ENCODE assay signal across 27 cellular contexts in genomic region chr13:61142506-61142905, GRCh38.
A peak's percentile ranks its signal among the peaks of the same experiment; 100 is the strongest.
DNase-seq lines count a peak whose midpoint lies in the region; ATAC-seq and TF ChIP-seq lines count a peak whose summit lies in the region.
"Had no signal": no experiment of that assay in that cellular context is flagged by ENCODE, and none has a peak within 500 bp of the region (broad histone marks: within the 10 kb centered on the region; RNA-seq: fewer than 3 reads in every experiment).

No MANE protein-coding gene starts in this region.

- H3K9ac ChIP-seq in mesendoderm (ENCODE audit: low read length) = no peak overlapping the region

- H3K4me1 ChIP-seq in mesendoderm (ENCODE audit: control insufficient read depth, low read depth, low read length) (no peaks in the 10 kb centered on the region), suprapubic skin (no peaks in the 10 kb centered on the region), ascending aorta (peaks cover 0 to 2% of the 10 kb centered on the region in 2 donors)
- H3K4me1 ChIP-seq: A549, esophagus squamous epithelium, right atrium auricular region had no signal

- H3K79me2 ChIP-seq in mesendoderm (ENCODE audit: control insufficient read depth, insufficient read depth, low read length) = no peaks in the 10 kb centered on the region
- H3K79me2 ChIP-seq: hepatocyte had no signal

- intact Hi-C loops in ascending aorta (cut with DNase I) = no loop called here

- no peak for TF ChIP-seq CTCF in suprapubic skin (IDR thresholded peaks at IDR 0.05)
- no peak for TF ChIP-seq CTCF in ascending aorta (IDR thresholded peaks at IDR 0.05)

- H2BK120ac ChIP-seq in mesendoderm (ENCODE audit: low read depth, low read length) = no peak overlapping the region

- no peak overlapping the region for H3K18ac ChIP-seq in mesendoderm (ENCODE audit: low read length)

- no peak overlapping the region for H3K4ac ChIP-seq in mesendoderm (ENCODE audit: low read depth, low read length)

- H3K36me3 ChIP-seq in mesendoderm (ENCODE audit: control insufficient read depth, insufficient read depth, low read length) (no peaks in the 10 kb centered on the region), suprapubic skin (no peaks in the 10 kb centered on the region), ascending aorta (no peaks in the 10 kb centered on the region)
- H3K36me3 ChIP-seq: esophagus squamous epithelium, right atrium auricular region, thoracic aorta had no signal

- H2AK5ac ChIP-seq in mesendoderm (ENCODE audit: low read length) = no peak overlapping the region

- no peak for ATAC-seq in GM19395 (IDR thresholded peaks at IDR 0.05; ENCODE audit: unreplicated experiment)
- ATAC-seq: A549; activated naive CD4-positive, alpha-beta T cell treated with anti-CD3 and anti-CD28 coated beads, Interleukin-2, amount 50 U/mL, for 72 hours; effector memory CD8-positive, alpha-beta T cell; left colon; stimulated activated naive CD8-positive, alpha-beta T cell treated with anti-CD3 and anti-CD28 coated beads, Interleukin-15, Interleukin-2, amounts not matched to agents 100 U/mL and 50 U/mL, for 24 hours had no signal

- no peak overlapping the region for H3K56ac ChIP-seq in mesendoderm (ENCODE audit: low read length)

- no peaks in the 10 kb centered on the region for H3K79me1 ChIP-seq in mesendoderm (ENCODE audit: low read length)

- peak; percentile 79 for TF ChIP-seq EP300 in suprapubic skin (IDR thresholded peaks at IDR 0.05)

- no peak overlapping the region for H2BK5ac ChIP-seq in mesendoderm (ENCODE audit: low read length)

- H3K4me3 ChIP-seq in mesendoderm (ENCODE audit: low read length) (no peak overlapping the region), suprapubic skin (no peak overlapping the region), ascending aorta (no peak overlapping the region)
- H3K4me3 ChIP-seq: A549, esophagus squamous epithelium, hepatocyte, right atrium auricular region, thoracic aorta had no signal

- H3K27me3 ChIP-seq in mesendoderm (ENCODE audit: insufficient read depth, low read length, poor library complexity) = no peaks in the 10 kb centered on the region
- no peaks in the 10 kb centered on the region for H3K27me3 ChIP-seq in suprapubic skin
- no peaks in the 10 kb centered on the region for H3K27me3 ChIP-seq in ascending aorta
- H3K27me3 ChIP-seq: esophagus squamous epithelium, hepatocyte, right atrium auricular region had no signal

- H2BK15ac ChIP-seq in mesendoderm (replicated peaks; ENCODE audit: low read depth) = no peak overlapping the region

- H4K5ac ChIP-seq in mesendoderm (ENCODE audit: low read length) = no peak overlapping the region

- no peak overlapping the region for H3K4me2 ChIP-seq in mesendoderm (ENCODE audit: low read length)
- H3K4me2 ChIP-seq: A549, hepatocyte had no signal

- H3K23ac ChIP-seq in mesendoderm (ENCODE audit: low read length) = no peak overlapping the region

- no peaks in the 10 kb centered on the region for H3K9me3 ChIP-seq in suprapubic skin
- H3K9me3 ChIP-seq in ascending aorta = no peaks in the 10 kb centered on the region
- H3K9me3 ChIP-seq: A549, esophagus squamous epithelium, right atrium auricular region had no signal

- H3K27ac ChIP-seq in mesendoderm (ENCODE audit: low read depth, low read length) (no peak overlapping the region), suprapubic skin (no peak overlapping the region), ascending aorta (no peak overlapping the region)
- H3K27ac ChIP-seq: A549, esophagus squamous epithelium, hepatocyte, right atrium auricular region, RWPE1, thoracic aorta had no signal

- TF ChIP-seq POLR2A in suprapubic skin (IDR thresholded peaks at IDR 0.05) = no peak

- DNase-seq in NCI-H82 (lab: John Stamatoyannopoulos, UW) = peak; percentile 17
- no peak for DNase-seq in NCI-H82 treated with DMSO at 0.1 percent for 48 hours (lab: John Stamatoyannopoulos, UW; ENCODE audit: unreplicated experiment)
- DNase-seq in cerebellar cortex (ENCODE audit: low spot score) = peak; percentile 94
- peak; percentile 28 for DNase-seq in mesendoderm
- DNase-seq in suprapubic skin (ENCODE audit: low spot score in 2 of 2) = no peak
- no peak for DNase-seq in NCI-H187 treated with DMSO at 0.1 percent for 48 hours (lab: John Stamatoyannopoulos, UW)
- no peak for DNase-seq in ascending aorta (ENCODE audit: low spot score in 2 of 2)
- DNase-seq: activated CD4-positive, alpha-beta T cell treated with anti-CD3 and anti-CD28 coated beads for 48 hours; activated effector memory CD4-positive, alpha-beta T cell treated with Interleukin-2 at 50 U/mL for 16 hours; AML-193; CD4-positive, alpha-beta T cell; effector memory CD8-positive, alpha-beta T cell; esophagus squamous epithelium; foreskin melanocyte; left colon; NCI-H2029 treated with DMSO at 0.1 percent for 48 hours; NCI-H345; NCI-H748 treated with DMSO at 0.1 percent for 48 hours; stimulated activated CD4-positive, alpha-beta T cell treated with anti-CD3 and anti-CD28 coated beads, Interleukin-1b, Interleukin-23, amount 100 ng/mL, for 48 hours; stimulated activated naive CD8-positive, alpha-beta T cell treated with anti-CD3 and anti-CD28 coated beads, Interleukin-15, Interleukin-2, amounts not matched to agents 100 U/mL and 50 U/mL, for 24 hours had no signal

- H4K8ac ChIP-seq in mesendoderm (ENCODE audit: low read depth, low read length) = no peak overlapping the region

Comparison
In these comparisons a context has a peak if more than half of its experiments do, and no peak if none do; other contexts are left out.
1. DNase-seq: peak in NCI-H82 (single experiment), cerebellar cortex (single experiment) and mesendoderm (single experiment); none in NCI-H82 treated with DMSO at 0.1 percent for 48 hours (single experiment), suprapubic skin (0 of 2), NCI-H187 treated with DMSO at 0.1 percent for 48 hours (single experiment) and ascending aorta (0 of 2).